Comparison of ENCODE assay signal across 8 cellular contexts in the genomic region with DNA sequence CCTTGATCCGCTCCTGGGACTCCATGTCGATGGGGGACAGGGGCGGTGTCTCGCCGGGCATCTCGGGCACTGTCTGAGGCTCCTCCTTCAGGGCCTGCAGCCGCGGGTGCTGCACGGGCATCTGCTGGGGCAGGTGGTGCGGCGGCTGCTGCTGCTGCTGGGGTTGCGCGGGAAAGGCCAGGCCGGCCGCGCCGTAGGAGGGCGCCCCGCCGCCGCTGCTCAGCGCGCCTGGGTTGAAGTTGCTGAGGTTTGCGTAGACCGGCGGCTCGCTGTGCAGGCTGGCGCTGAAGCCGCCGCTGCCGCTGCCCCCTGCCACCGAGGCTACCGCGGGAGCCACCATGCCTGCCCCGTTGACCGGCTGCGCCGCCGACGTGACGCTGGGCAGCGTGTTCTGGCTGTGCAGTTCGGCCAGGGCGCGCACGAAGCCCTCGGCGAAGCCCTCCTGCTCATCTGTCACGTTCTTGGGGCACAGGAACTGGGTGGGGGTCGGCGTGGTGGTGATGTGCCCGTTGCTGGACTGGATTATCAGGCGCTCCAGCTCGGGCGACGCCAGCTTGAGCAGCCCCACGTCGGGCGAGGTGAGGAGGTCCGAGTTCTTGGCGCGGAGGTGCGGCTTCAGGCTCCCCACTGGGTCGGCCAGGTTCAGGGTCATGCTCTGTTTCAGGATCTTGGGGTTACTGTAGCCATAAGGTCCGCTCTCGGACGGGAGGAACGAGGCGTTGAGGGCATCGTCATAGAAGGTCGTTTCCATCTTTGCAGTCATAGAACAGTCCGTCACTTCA. TPM values are rescaled to one million over a fixed set of nuclear protein-coding genes. Genes with fewer than 3 reads are reported as not detected.
A peak's percentile ranks its signal among the peaks of the same experiment; 100 is the strongest.
DNase-seq lines count a peak whose midpoint lies in the region; ATAC-seq lines count a peak whose summit lies in the region.

No MANE protein-coding gene starts in this region.

- peaks cover 3% of the 10 kb centered on the region for H3K36me3 Mint-ChIP-seq in CD4-positive, CD25-positive, alpha-beta regulatory T cell
- H3K36me3 Mint-ChIP-seq in activated T-cell treated with anti-CD3 and anti-CD28 coated beads, Interleukin-2, amount 50 U/mL, for 24 hours (ENCODE audit: low read depth): peaks cover 31% of the 10 kb centered on the region
- peaks cover 56% of the 10 kb centered on the region for H3K36me3 Mint-ChIP-seq in stimulated activated effector memory CD8-positive, alpha-beta T cell treated with anti-CD3 and anti-CD28 coated beads, Interleukin-12 subunit alpha, Interleukin-12 subunit beta, amount 100 ng/mL, for 72 hours

- H3K36me3 ChIP-seq in CD4-positive, CD25-positive, alpha-beta regulatory T cell (ENCODE audit: control insufficient read depth, insufficient read depth, low read length): no peaks in the 10 kb centered on the region

- H3K27me3 ChIP-seq in CD4-positive, CD25-positive, alpha-beta regulatory T cell (ENCODE audit: control insufficient read depth, insufficient read depth, low read length): no peaks in the 10 kb centered on the region

- H3K4me1 Mint-ChIP-seq in CD4-positive, CD25-positive, alpha-beta regulatory T cell: peaks cover 5 to 28% (median 16%) of the 10 kb centered on the region in 4 donors
- peaks cover 25% of the 10 kb centered on the region for H3K4me1 Mint-ChIP-seq in activated T-cell treated with anti-CD3 and anti-CD28 coated beads, Interleukin-2, amount 50 U/mL, for 24 hours (ENCODE audit: low read depth)
- H3K4me1 Mint-ChIP-seq in stimulated activated effector memory CD8-positive, alpha-beta T cell treated with anti-CD3 and anti-CD28 coated beads, Interleukin-12 subunit alpha, Interleukin-12 subunit beta, amount 100 ng/mL, for 72 hours: peaks cover 36% of the 10 kb centered on the region

- H3K27me3 Mint-ChIP-seq in CD4-positive, CD25-positive, alpha-beta regulatory T cell: peaks cover 48% of the 10 kb centered on the region
- H3K27me3 Mint-ChIP-seq in activated T-cell treated with anti-CD3 and anti-CD28 coated beads, Interleukin-2, amount 50 U/mL, for 24 hours: no peaks in the 10 kb centered on the region

- peaks cover 32% of the 10 kb centered on the region for H3K4me1 ChIP-seq in CD4-positive, CD25-positive, alpha-beta regulatory T cell (ENCODE audit: control insufficient read depth, insufficient read depth, low read length, poor library complexity, severe bottlenecking)

- ATAC-seq in CD4-positive, CD25-positive, alpha-beta regulatory T cell (ENCODE audit: low read depth in 2 of 2): no peak
- ATAC-seq in GM21825 (IDR thresholded peaks at IDR 0.05; ENCODE audit: unreplicated experiment) (peak; percentile 14), esophagus mucosa (peak; percentile 0)
- ATAC-seq in stimulated activated effector memory CD8-positive, alpha-beta T cell treated with anti-CD3 and anti-CD28 coated beads, Interleukin-12 subunit alpha, Interleukin-12 subunit beta, amount 100 ng/mL, for 72 hours: peak; percentile 4

- H3K4me3 ChIP-seq in CD4-positive, CD25-positive, alpha-beta regulatory T cell (ENCODE audit: low read depth, low read length): peak overlapping the region; percentile 89

- H3K9me3 ChIP-seq in CD4-positive, CD25-positive, alpha-beta regulatory T cell (ENCODE audit: control insufficient read depth in 2 of 2, low read length in 2 of 2): no peaks in the 10 kb centered on the region

- H3K27ac ChIP-seq in CD4-positive, CD25-positive, alpha-beta regulatory T cell (ENCODE audit: insufficient read depth, low read length, poor library complexity, severe bottlenecking): peak overlapping the region; percentile 99

- peak overlapping the region; percentile 81 to 100 (median 98) for H3K27ac Mint-ChIP-seq in CD4-positive, CD25-positive, alpha-beta regulatory T cell
- peak overlapping the region; percentile 99 for H3K27ac Mint-ChIP-seq in activated T-cell treated with anti-CD3 and anti-CD28 coated beads, Interleukin-2, amount 50 U/mL, for 24 hours
- H3K27ac Mint-ChIP-seq in stimulated activated effector memory CD8-positive, alpha-beta T cell treated with anti-CD3 and anti-CD28 coated beads, Interleukin-12 subunit alpha, Interleukin-12 subunit beta, amount 100 ng/mL, for 72 hours: peak overlapping the region; percentile 96

- H3K9me3 Mint-ChIP-seq in CD4-positive, CD25-positive, alpha-beta regulatory T cell: peaks cover 0 to 4% (median 0%) of the 10 kb centered on the region in 7 donors
- H3K9me3 Mint-ChIP-seq in activated T-cell treated with anti-CD3 and anti-CD28 coated beads, Interleukin-2, amount 50 U/mL, for 24 hours: no peaks in the 10 kb centered on the region
- no peaks in the 10 kb centered on the region for H3K9me3 Mint-ChIP-seq in stimulated activated effector memory CD8-positive, alpha-beta T cell treated with anti-CD3 and anti-CD28 coated beads, Interleukin-12 subunit alpha, Interleukin-12 subunit beta, amount 100 ng/mL, for 72 hours

- peak overlapping the region; percentile 91 to 98 (median 96) for H3K4me3 Mint-ChIP-seq in CD4-positive, CD25-positive, alpha-beta regulatory T cell
- peak overlapping the region; percentile 88 for H3K4me3 Mint-ChIP-seq in activated T-cell treated with anti-CD3 and anti-CD28 coated beads, Interleukin-2, amount 50 U/mL, for 24 hours
- H3K4me3 Mint-ChIP-seq in stimulated activated effector memory CD8-positive, alpha-beta T cell treated with anti-CD3 and anti-CD28 coated beads, Interleukin-12 subunit alpha, Interleukin-12 subunit beta, amount 100 ng/mL, for 72 hours: peak overlapping the region; percentile 93

- peak; percentile 29 to 82 (median 68) for DNase-seq in CD4-positive, CD25-positive, alpha-beta regulatory T cell
- DNase-seq in NCI-H774 (lab: John Stamatoyannopoulos, UW): peak; percentile 62
- peak; percentile 78 for DNase-seq in activated T-cell treated with anti-CD3 and anti-CD28 coated beads, Interleukin-2, amount 50 U/mL, for 24 hours
- DNase-seq in myocyte (ENCODE audit: low read depth): peak; percentile 59
- DNase-seq in stimulated activated effector memory CD8-positive, alpha-beta T cell treated with anti-CD3 and anti-CD28 coated beads, Interleukin-12 subunit alpha, Interleukin-12 subunit beta, amount 100 ng/mL, for 72 hours (ENCODE audit: low spot score in 2 of 2): peak; percentile 59 to 81
- DNase-seq in kidney glomerular epithelial cell (lab: John Stamatoyannopoulos, UW): no peak

RNA-seq across cellular contexts. Expression of a gene that starts 1.3 kb away (rescaled TPM):
- total RNA-seq in CD4-positive, CD25-positive, alpha-beta regulatory T cell: 1,538 TPM
- polyA plus RNA-seq in CD4-positive, CD25-positive, alpha-beta regulatory T cell: 10 to 100 TPM; 41.3 to 73.3 (median 48.6) TPM
- total RNA-seq in esophagus mucosa: 41.7 TPM
- 65.9 and 141 TPM in 2 replicates for total RNA-seq in myocyte
- 61.1 TPM for polyA plus RNA-seq in myocyte (2012)

Comparison
In these comparisons a context has a peak if more than half of its experiments do, and no peak if none do; other contexts are left out.
1. ATAC-seq: peak in GM21825 (single experiment), esophagus mucosa (single experiment) and stimulated activated effector memory CD8-positive, alpha-beta T cell treated with anti-CD3 and anti-CD28 coated beads, Interleukin-12 subunit alpha, Interleukin-12 subunit beta, amount 100 ng/mL, for 72 hours (single experiment); none in CD4-positive, CD25-positive, alpha-beta regulatory T cell (0 of 2).
2. RNA of a gene that starts 1.3 kb away (total RNA-seq): 1,538 TPM in CD4-positive, CD25-positive, alpha-beta regulatory T cell (single experiment); 65.9 to 141 TPM in myocyte and 41.7 TPM in esophagus mucosa (single experiment); every median in the first group is over 10 times any median in the second.
3. Peak in every context shown above with its lines, with median percentiles within 50 percentile points of each other: H3K27ac Mint-ChIP-seq and H3K4me3 Mint-ChIP-seq.